ENCODE assay signal across 1 cellular context in genomic region chr12:49791156-49791555, GRCh38.
TF ChIP-seq lines count a peak whose summit lies in the region.

No MANE protein-coding gene starts in this region.

TF ChIP-seq in IMR-90, 13 proteins besides CTCF, POLR2A, EP300 and RAD21 (continued from another document):
- no peak for TF ChIP-seq RCOR1 (IDR thresholded peaks at IDR 0.05; ENCODE audit: insufficient replicate concordance, low read length)
- TF ChIP-seq BHLHE40 (IDR thresholded peaks at IDR 0.05; ENCODE audit: low read depth, low read length) = no peak
- TF ChIP-seq NFE2L2 (IDR thresholded peaks at IDR 0.05; ENCODE audit: low read depth, low read length) = no peak
- TF ChIP-seq USF2 (IDR thresholded peaks at IDR 0.05; ENCODE audit: low read depth, low read length) = no peak
- TF ChIP-seq MAZ (IDR thresholded peaks at IDR 0.05; ENCODE audit: borderline replicate concordance, low read depth, low read length) = no peak
